ENCODE assay signal across 22 cellular contexts in the genomic region with DNA sequence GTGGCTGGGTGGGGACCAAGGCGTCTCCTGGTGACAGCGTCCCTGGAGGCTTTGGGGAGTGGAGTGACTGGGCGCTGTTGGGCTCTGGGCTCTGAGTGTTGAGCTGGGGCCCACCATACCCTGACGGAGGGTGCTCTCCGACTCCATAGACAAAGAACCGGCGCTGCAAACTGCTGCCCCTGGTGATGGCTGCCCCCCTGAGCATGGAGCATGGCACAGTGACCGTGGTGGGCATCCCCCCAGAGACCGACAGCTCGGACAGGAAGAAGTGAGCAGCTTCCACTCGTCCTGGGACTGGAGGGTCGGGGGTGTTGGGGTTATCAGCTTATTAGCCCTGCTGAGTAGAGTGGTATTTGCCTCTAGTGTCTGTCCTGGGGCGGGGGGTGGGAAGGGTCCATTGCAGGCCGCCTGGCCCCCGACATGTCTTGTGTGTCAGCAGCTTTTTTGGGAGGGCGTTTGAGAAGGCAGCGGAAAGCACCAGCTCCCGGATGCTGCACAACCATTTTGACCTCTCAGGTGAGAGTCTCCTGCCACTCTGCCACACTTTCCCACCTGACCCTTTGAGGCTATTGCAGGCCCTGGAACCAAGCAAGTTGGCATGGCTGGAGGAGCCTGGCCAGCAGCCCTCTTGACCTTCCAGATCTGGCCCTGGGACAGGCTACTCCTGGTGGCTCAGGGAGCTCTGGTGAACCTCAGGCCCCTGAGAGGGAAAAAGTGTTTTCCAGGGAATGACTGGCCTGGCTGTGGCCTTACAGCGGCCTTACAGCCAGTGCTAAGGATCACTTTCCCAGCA. TPM values are rescaled to one million over a fixed set of nuclear protein-coding genes. Genes with fewer than 3 reads are reported as not detected.
"Had no signal": no experiment of that assay in that cellular context is flagged by ENCODE, and none has a peak within 500 bp of the region (broad histone marks: within the 10 kb centered on the region; RNA-seq: fewer than 3 reads in every experiment).

No MANE protein-coding gene starts in this region.

- ATAC-seq: gastrocnemius medialis; heart right ventricle; sciatic nerve; stimulated activated naive B cell treated with anti-CD40 and anti-IgM and Interleukin-4, amounts not matched to agents 10 μg/mL and 1 μg/mL and 100 μg/mL, for 72 hours; stimulated activated naive CD8-positive, alpha-beta T cell treated with anti-CD3 and anti-CD28 coated beads, Interleukin-15, amount 100 ng/mL, for 72 hours had no signal

- DNase-seq: effector memory CD4-positive, alpha-beta T cell; gastrocnemius medialis; heart right ventricle; hypothalamus; islet precursor cell; left ventricle myocardium inferior; mesenchymal stem cell; naive B cell; spleen; stimulated activated CD4-positive, alpha-beta T cell treated with anti-CD3 and anti-CD28 coated beads, Interleukin-15, amount 100 ng/mL, for 24 hours; stimulated activated CD4-positive, alpha-beta T cell treated with anti-CD3 and anti-CD28 coated beads, Interleukin-1b, Interleukin-23, amount 100 ng/mL, for 48 hours; stimulated activated CD4-positive, alpha-beta T cell treated with anti-CD3 and anti-CD28 coated beads, Interleukin-4, amount 100 ng/mL, for 4 hours; stimulated activated naive B cell treated with anti-CD40 and anti-IgM and Interleukin-4, amounts not matched to agents 10 μg/mL and 1 μg/mL and 100 μg/mL, for 72 hours; stimulated activated naive CD8-positive, alpha-beta T cell treated with anti-CD3 and anti-CD28 coated beads, Interleukin-15, amount 100 ng/mL, for 72 hours; testis had no signal

- H3K4me3 ChIP-seq: esophagus muscularis mucosa, gastrocnemius medialis, heart right ventricle, left ventricle myocardium inferior, lung, spleen, testis, tibial nerve had no signal

- H3K4me1 ChIP-seq: esophagus muscularis mucosa, gastrocnemius medialis, spleen, testis, tibial nerve had no signal

- H3K4me1 Mint-ChIP-seq: naive B cell; stimulated activated naive B cell treated with anti-CD40 and anti-IgM and Interleukin-4, amounts not matched to agents 10 μg/mL and 1 μg/mL and 100 μg/mL, for 72 hours; stimulated activated naive CD8-positive, alpha-beta T cell treated with anti-CD3 and anti-CD28 coated beads, Interleukin-15, amount 100 ng/mL, for 72 hours had no signal

- H3K9me3 ChIP-seq: gastrocnemius medialis, testis had no signal

- H3K36me3 ChIP-seq: esophagus muscularis mucosa, gastrocnemius medialis, left ventricle myocardium inferior, tibial nerve had no signal

- H3K4me3 Mint-ChIP-seq: naive B cell; nephron; stimulated activated naive B cell treated with anti-CD40 and anti-IgM and Interleukin-4, amounts not matched to agents 10 μg/mL and 1 μg/mL and 100 μg/mL, for 72 hours had no signal

- H3K27ac Mint-ChIP-seq: naive B cell had no signal

- H3K27ac ChIP-seq: epithelial cell of prostate, esophagus muscularis mucosa, gastrocnemius medialis, heart right ventricle, left ventricle myocardium inferior, spleen, testis, tibial nerve had no signal

- H3K27me3 Mint-ChIP-seq: naive B cell; stimulated activated naive B cell treated with anti-CD40 and anti-IgM and Interleukin-4, amounts not matched to agents 10 μg/mL and 1 μg/mL and 100 μg/mL, for 72 hours; stimulated activated naive CD8-positive, alpha-beta T cell treated with anti-CD3 and anti-CD28 coated beads, Interleukin-15, amount 100 ng/mL, for 72 hours had no signal

- H3K27me3 ChIP-seq: esophagus muscularis mucosa, gastrocnemius medialis, heart right ventricle, spleen, testis, tibial nerve had no signal

RNA-seq across cellular contexts. Expression of a gene that starts 7.6 kb away (rescaled TPM):
- total RNA-seq: fibroblast of villous mesenchyme had no signal

RNA-seq across cellular contexts. Expression of a gene that starts 36.9 kb away (rescaled TPM):
- total RNA-seq: sciatic nerve had no signal
